In genomic region chr6:111866857-111867256, GRCh38 we compare ENCODE assay signal across 25 cellular contexts. TPM values are rescaled to one million over a fixed set of nuclear protein-coding genes. Genes with fewer than 3 reads are reported as not detected.
A peak's percentile ranks its signal among the peaks of the same experiment; 100 is the strongest.
DNase-seq lines count a peak whose midpoint lies in the region; ATAC-seq, FAIRE-seq and TF ChIP-seq lines count a peak whose summit lies in the region.
"Had no signal": no experiment of that assay in that cellular context is flagged by ENCODE, and none has a peak within 500 bp of the region (broad histone marks: within the 10 kb centered on the region; RNA-seq: fewer than 3 reads in every experiment).

No MANE protein-coding gene starts in this region.

- no TSS peak for BruUV-seq in GM12878 (replicated peaks; lab: Mats Ljungman, UMichigan)

- H3K27me3 ChIP-seq in GM12878 (replicated peaks in 1 of 2; ENCODE audit: control insufficient read depth in 2 of 2, insufficient read depth in 2 of 2, low read length in 1 of 2) (no peaks in the 10 kb centered on the region), neuronal stem cell (ENCODE audit: control insufficient read depth in 3 of 3, insufficient read depth in 3 of 3, low read depth in 1 of 3, low read length in 3 of 3) (no peaks in the 10 kb centered on the region)
- H3K27me3 ChIP-seq: pancreas, uterus had no signal

- H3K9me3 ChIP-seq in GM12878 (replicated peaks; ENCODE audit: control insufficient read depth, insufficient read depth, low read length) (no peaks in the 10 kb centered on the region), neuronal stem cell (replicated peaks in 1 of 2; ENCODE audit: control insufficient read depth in 2 of 2, insufficient read depth in 1 of 2, low read depth in 1 of 2, low read length in 2 of 2) (peaks cover 0 to 12% of the 10 kb centered on the region in 2 donors)
- H3K9me3 ChIP-seq: adrenal gland, left ventricle myocardium inferior, pancreas, uterus had no signal

- H4K8ac ChIP-seq in neuronal stem cell (ENCODE audit: low read depth, low read length) = no peak overlapping the region

- in situ Hi-C loops in GM12878 (cut with MboI) = no loop called here

- H3K36me3 Mint-ChIP-seq in activated T-cell treated with anti-CD3 and anti-CD28 coated beads, Interleukin-2, amount 50 U/mL, for 72 hours (ENCODE audit: insufficient read depth in 2 of 2) = peaks cover 17 to 41% of the 10 kb centered on the region in 2 donors
- H3K36me3 Mint-ChIP-seq in T-cell = peaks cover 28% of the 10 kb centered on the region

- no peak overlapping the region for H3K18ac ChIP-seq in neuronal stem cell (ENCODE audit: low read length)

- no peak for TF ChIP-seq CTCF in GM12878 (IDR thresholded peaks at IDR 0.05 in 2 of 3, conservative IDR thresholded peaks at IDR 0.05 in 1 of 3; ENCODE audit: control insufficient read depth in 2 of 3, extremely low read depth in 1 of 3, insufficient read depth in 1 of 3, low read depth in 3 of 3, low read length in 3 of 3)

- H3K27ac Mint-ChIP-seq in activated T-cell treated with anti-CD3 and anti-CD28 coated beads, Interleukin-2, amount 50 U/mL, for 72 hours = peak overlapping the region; percentile 92
- H3K27ac Mint-ChIP-seq in T-cell = peak overlapping the region; percentile 66 to 80

- peak overlapping the region; percentile 82 to 99 for H3K4me3 Mint-ChIP-seq in activated T-cell treated with anti-CD3 and anti-CD28 coated beads, Interleukin-2, amount 50 U/mL, for 72 hours
- H3K4me3 Mint-ChIP-seq in T-cell = peak overlapping the region; percentile 28 to 99 (median 43)

- no peak overlapping the region for H2BK15ac ChIP-seq in neuronal stem cell (ENCODE audit: low read length)

- DNase-seq in activated T-cell treated with anti-CD3 and anti-CD28 coated beads, Interleukin-2, amount 50 U/mL, for 72 hours = no peak
- no peak for DNase-seq in activated T-cell treated with anti-CD3 and anti-CD28 coated beads, Interleukin-2, amount 50 U/mL, for 48 hours
- DNase-seq in T-cell (no peak), GM12878 (ENCODE audit: low read depth, low spot score) (no peak), neuronal stem cell (ENCODE audit: low spot score) (no peak)
- no peak for DNase-seq in effector CD8-positive, alpha-beta T cell (lab: John Stamatoyannopoulos, UW)
- DNase-seq: adrenal gland; central memory CD4-positive, alpha-beta T cell; COR-L47; effector memory CD4-positive, alpha-beta T cell; head of caudate nucleus; KBM-7; left ventricle myocardium inferior; NCI-H1048; NCI-H2081 treated with DMSO at 0.1 percent for 48 hours; NCI-H510A treated with DMSO at 0.1 percent for 48 hours; pancreas; stimulated activated CD4-positive, alpha-beta T cell treated with anti-CD3 and anti-CD28 coated beads, Interleukin-2, amount 100 ng/mL, for 24 hours; substantia nigra; T-helper 1 cell; uterus had no signal

- H2BK5ac ChIP-seq in neuronal stem cell (ENCODE audit: low read length) = no peak overlapping the region

- RAD21 ChIA-PET in GM12878 (lab: Charles Lee; ENCODE audit: unreplicated experiment) = interaction anchor here (0.7 to 2.4 kb wide), 5 partner anchors 17 to 97 kb away, joined by 3 to 12 read pairs (median 4); no protein-coding TSS in a partner anchor

- peaks cover 87% of the 10 kb centered on the region for H3K4me1 Mint-ChIP-seq in activated T-cell treated with anti-CD3 and anti-CD28 coated beads, Interleukin-2, amount 50 U/mL, for 72 hours (ENCODE audit: low read depth)
- peaks cover 91 to 97% (median 93%) of the 10 kb centered on the region in 3 donors for H3K4me1 Mint-ChIP-seq in T-cell

- no peaks in the 10 kb centered on the region for H3K27me3 Mint-ChIP-seq in activated T-cell treated with anti-CD3 and anti-CD28 coated beads, Interleukin-2, amount 50 U/mL, for 72 hours (ENCODE audit: low read depth)
- H3K27me3 Mint-ChIP-seq in T-cell = no peaks in the 10 kb centered on the region

- H3K4me2 ChIP-seq in GM12878 (ENCODE audit: control insufficient read depth, insufficient read depth) (peak overlapping the region; percentile 12; the same call in 1 of the 2 replicates), neuronal stem cell (ENCODE audit: insufficient read depth, low read length, poor library complexity, severe bottlenecking) (no peak overlapping the region)

- H3K4me3 ChIP-seq in GM12878 (peak overlapping the region; percentile 10; the same call in 1 of the 2 replicates), neuronal stem cell (ENCODE audit: low read length in 2 of 2) (no peak overlapping the region)
- H3K4me3 ChIP-seq: adrenal gland, left ventricle myocardium inferior, pancreas, uterus had no signal

- no peak for TF ChIP-seq POLR2A in GM12878 (IDR thresholded peaks at IDR 0.05; ENCODE audit: low read depth, low read length)

- POLR2A ChIA-PET in T-cell (lab: Charles Lee) = interaction anchor here in 1 of 2 donors (0.7 to 1.0 kb wide), 2 partner anchors 50 to 63 kb away, joined by 6 to 10 read pairs; no protein-coding TSS in a partner anchor
- POLR2A ChIA-PET in GM12878 (lab: Charles Lee) = interaction anchor here (1.1 kb wide), 1 partner anchor 101 kb away, joined by 3 read pairs; no protein-coding TSS in a partner anchor

- no peak overlapping the region for H3K4ac ChIP-seq in neuronal stem cell (ENCODE audit: low read length)

- TF ChIP-seq EP300 in GM12878 (IDR thresholded peaks at IDR 0.05; ENCODE audit: borderline replicate concordance in 1 of 2, control insufficient read depth in 1 of 2, low read depth in 2 of 2, low read length in 2 of 2) = no peak

- SMC1A ChIA-PET in GM12878 (lab: Charles Lee; ENCODE audit: uncharacterized antibody, unreplicated experiment) = interaction anchor here (1.0 to 9.5 kb wide), 9 partner anchors 12 to 140 kb away, joined by 3 to 65 read pairs (median 8); no protein-coding TSS in a partner anchor

- intact Hi-C loops in GM12878 (cut with micrococcal nuclease; ENCODE audit: unreplicated experiment) = no loop called here

- H3K36me3 ChIP-seq in GM12878 (ENCODE audit: control insufficient read depth in 2 of 2, insufficient read depth in 2 of 2, low read length in 1 of 2) = peaks cover 0 to 3% of the 10 kb centered on the region in 2 experiments; a peak in 1 of 4 replicates
- H3K36me3 ChIP-seq in neuronal stem cell (replicated peaks in 1 of 2; ENCODE audit: control insufficient read depth in 2 of 2, insufficient read depth in 2 of 2, low read length in 2 of 2) = peaks cover 0 to 74% of the 10 kb centered on the region in 2 donors
- H3K36me3 ChIP-seq: adrenal gland, left ventricle myocardium inferior, pancreas, uterus had no signal

- ATAC-seq in activated T-cell treated with anti-CD3 and anti-CD28 coated beads, Interleukin-2, amount 50 U/mL, for 72 hours (replicated peaks in 1 of 2) = no peak
- ATAC-seq in T-cell (replicated peaks in 1 of 4) = no peak
- ATAC-seq in GM12878 = no peak
- ATAC-seq in HG02981 (IDR thresholded peaks at IDR 0.05; ENCODE audit: unreplicated experiment) = no peak
- ATAC-seq in GM18519 (IDR thresholded peaks at IDR 0.05; ENCODE audit: low FRiP score, unreplicated experiment) = no peak
- ATAC-seq: HCT116, pancreas had no signal

- peak overlapping the region; percentile 10 for H2AK5ac ChIP-seq in neuronal stem cell (ENCODE audit: low read depth, low read length)

- H2BK120ac ChIP-seq in neuronal stem cell (ENCODE audit: low read depth, low read length) = no peak overlapping the region

- no peak overlapping the region for H3K14ac ChIP-seq in neuronal stem cell (ENCODE audit: low read length)

- 17% methylated on average over 2 of the region's 2 CpGs for WGBS in GM12878 (ENCODE audit: insufficient coverage, insufficient replicate concordance, low lambda C conversion rate, missing lambda C conversion rate)
- no CpG with 5 or more reads among the region's 2 CpGs for WGBS in neuronal stem cell (ENCODE audit: extremely low coverage in 2 of 2, insufficient read length in 2 of 2, insufficient replicate concordance in 1 of 2), 2 donors

- H3K9ac ChIP-seq in GM12878 (ENCODE audit: control insufficient read depth, insufficient read depth, low read length) (no peak overlapping the region), neuronal stem cell (ENCODE audit: low read depth, low read length, poor library complexity) (no peak overlapping the region)

- no peak overlapping the region for H3K23ac ChIP-seq in neuronal stem cell (ENCODE audit: low read depth, low read length, poor library complexity)

- no peak for FAIRE-seq in GM12878 (lab: Jason Lieb, UNC)
- FAIRE-seq: pancreas had no signal

- no peak for TF ChIP-seq RAD21 in GM12878 (IDR thresholded peaks at IDR 0.05; ENCODE audit: insufficient read depth, low read depth, low read length)

- H3K9me3 Mint-ChIP-seq in activated T-cell treated with anti-CD3 and anti-CD28 coated beads, Interleukin-2, amount 50 U/mL, for 72 hours = no peaks in the 10 kb centered on the region
- H3K9me3 Mint-ChIP-seq in T-cell = no peaks in the 10 kb centered on the region

- H2BK12ac ChIP-seq in neuronal stem cell (ENCODE audit: low read length) = no peak overlapping the region

- CTCF ChIA-PET in T-cell (lab: Charles Lee) (interaction anchor here in 1 of 2 donors (0.6 to 1.2 kb wide), 3 partner anchors 9 to 156 kb away, joined by 3 to 5 read pairs (median 5); no protein-coding TSS in a partner anchor), GM12878 (lab: Yijun Ruan, JAX) (interaction anchor here (1.3 to 2.0 kb wide), 3 partner anchors 21 to 157 kb away, joined by 4 to 6 read pairs (median 4); no protein-coding TSS in a partner anchor)

- H2AFZ ChIP-seq in GM12878 (ENCODE audit: control insufficient read depth, low read depth, low read length) (no peak overlapping the region), neuronal stem cell (ENCODE audit: low read length) (no peak overlapping the region)

- no peak overlapping the region for H3K27ac ChIP-seq in GM12878 (ENCODE audit: control insufficient read depth, insufficient read depth)
- H3K27ac ChIP-seq in neuronal stem cell (replicated peaks; ENCODE audit: low read length) = no peak overlapping the region
- H3K27ac ChIP-seq: adrenal gland, left ventricle myocardium inferior, pancreas, uterus, VCaP had no signal

- H4K20me1 ChIP-seq in GM12878 (ENCODE audit: control insufficient read depth, insufficient read depth) = no peaks in the 10 kb centered on the region; the same call in 1 of the 2 replicates

- H4K91ac ChIP-seq in neuronal stem cell (ENCODE audit: low read depth, low read length, poor library complexity) = no peak overlapping the region

- H3K4me1 ChIP-seq in GM12878 (ENCODE audit: control insufficient read depth, insufficient read depth, low read length) (peaks cover 16% of the 10 kb centered on the region), neuronal stem cell (ENCODE audit: control insufficient read depth in 2 of 2, insufficient read depth in 1 of 2, low read depth in 1 of 2, low read length in 2 of 2) (peaks cover 10 to 37% of the 10 kb centered on the region in 2 donors)
- H3K4me1 ChIP-seq: adrenal gland, pancreas had no signal

- peaks cover 3% of the 10 kb centered on the region for H3K79me1 ChIP-seq in neuronal stem cell (ENCODE audit: low read depth, low read length)

- peaks cover 95% of the 10 kb centered on the region for H3K79me2 ChIP-seq in GM12878 (ENCODE audit: control insufficient read depth, insufficient read depth, low read length)

RNA-seq across cellular contexts. Expression of gene FYN, which starts 6.4 kb away (rescaled TPM):
- total RNA-seq in activated T-cell treated with anti-CD3 and anti-CD28 coated beads, Interleukin-2, amount 50 U/mL, for 72 hours = 100 to 1,000 TPM; 504 to 505 TPM
- 100 to 1,000 TPM; 466 to 573 (median 534) TPM for total RNA-seq in T-cell
- total RNA-seq in GM12878 (2013; cell fraction: nucleolus; rRNA removed) = 396 and 420 TPM in 2 replicates
- total RNA-seq in GM12878 (2014; rRNA removed) = 174 and 176 TPM in 2 replicates
- total RNA-seq in GM12878 (2014; rRNA removed; fragmentation: Illumina TruSeq; extraction: Trizol) = 117 and 122 TPM in 2 replicates
- total RNA-seq in GM12878 (2021) = 159 and 167 TPM in 2 replicates
- 42.2 TPM for polyA plus RNA-seq in GM12878 (2011; ENCODE audit: low read depth)
- polyA plus RNA-seq in GM12878 (2011; rRNA removed) = 243 and 247 TPM in 2 replicates
- polyA plus RNA-seq in GM12878 (2011; cell fraction: cytosol; rRNA removed) = 287 and 300 TPM in 2 replicates
- polyA plus RNA-seq in GM12878 (2011; cell fraction: nucleus; rRNA removed) = 483 and 489 TPM in 2 replicates
- 64.5 and 80.5 TPM in 2 replicates for polyA plus RNA-seq in GM12878 (2012)
- polyA plus RNA-seq in GM12878 (2014; fragmentation: Illumina TruSeq; extraction: Trizol) = 152 and 192 TPM in 2 replicates
- polyA plus RNA-seq in GM12878 (2014; fragmentation: Nextera tagmentation; extraction: Ambion mirVana) = 10 to 100 TPM; 51.4 to 55.1 TPM
- polyA plus RNA-seq in GM12878 (2014; rRNA removed) = 171 and 228 TPM in 2 replicates
- 10 to 100 TPM; 54.0 to 71.1 TPM for polyA plus RNA-seq in GM12878 (2016; fragmentation: Nextera tagmentation; extraction: Ambion mirVana)
- polyA minus RNA-seq in GM12878 (2011; rRNA and poly(A)+ RNA removed) = 353 and 414 TPM in 2 replicates
- 75.5 and 105 TPM in 2 replicates for polyA minus RNA-seq in GM12878 (2011; cell fraction: cytosol; rRNA and poly(A)+ RNA removed)
- 237 and 331 TPM in 2 replicates for polyA minus RNA-seq in GM12878 (2011; cell fraction: nucleus; rRNA and poly(A)+ RNA removed)
- 176 TPM for polyA plus RNA-seq in neuronal stem cell (2013, experiment 1 of 2)
- 174 TPM for polyA plus RNA-seq in neuronal stem cell (2013, experiment 2 of 2)
